25 cellular contexts compared by ENCODE assay signal in genomic region chr4:82968972-82969371, GRCh38. TPM values are rescaled to one million over a fixed set of nuclear protein-coding genes. Genes with fewer than 3 reads are reported as not detected.
DNase-seq lines count a peak whose midpoint lies in the region; ATAC-seq and TF ChIP-seq lines count a peak whose summit lies in the region.
"Had no signal": no experiment of that assay in that cellular context is flagged by ENCODE, and none has a peak within 500 bp of the region (broad histone marks: within the 10 kb centered on the region; RNA-seq: fewer than 3 reads in every experiment).

No MANE protein-coding gene starts in this region.

- H3K9me2 ChIP-seq in DOHH2 (replicated peaks; ENCODE audit: control insufficient read depth, low read length) (no peaks in the 10 kb centered on the region), SU-DHL-6 (replicated peaks; ENCODE audit: insufficient read depth, low read length) (no peaks in the 10 kb centered on the region)

- H3K27ac Mint-ChIP-seq in Caco-2 (ENCODE audit: unreplicated experiment), result no peak overlapping the region
- H3K27ac Mint-ChIP-seq: activated CD4-positive, alpha-beta T cell treated with anti-CD3 and anti-CD28 coated beads, Interleukin-2, amount 10 ng/mL, durations not matched to agents 24 days and 14 days; stimulated activated naive B cell treated with anti-CD40 and anti-IgM and Interleukin-4, amounts not matched to agents 10 μg/mL and 1 μg/mL and 100 μg/mL, for 72 hours had no signal

- H3K9me3 ChIP-seq in DOHH2 (ENCODE audit: control insufficient read depth, insufficient read depth, low read length) (no peaks in the 10 kb centered on the region), SU-DHL-6 (ENCODE audit: insufficient read depth, low read length) (no peaks in the 10 kb centered on the region), Caco-2 (no peaks in the 10 kb centered on the region), Peyer's patch (no peaks in the 10 kb centered on the region)
- H3K9me3 ChIP-seq: heart right ventricle, testis had no signal

- H3K9me3 Mint-ChIP-seq in Caco-2 (ENCODE audit: unreplicated experiment), result no peaks in the 10 kb centered on the region
- H3K9me3 Mint-ChIP-seq: activated CD4-positive, alpha-beta T cell treated with anti-CD3 and anti-CD28 coated beads, Interleukin-2, amount 10 ng/mL, durations not matched to agents 24 days and 14 days; IgD-negative memory B cell; neural crest cell had no signal

- H3K4me3 Mint-ChIP-seq in Caco-2 (ENCODE audit: unreplicated experiment), result no peak overlapping the region
- H3K4me3 Mint-ChIP-seq: activated CD4-positive, alpha-beta T cell treated with anti-CD3 and anti-CD28 coated beads, Interleukin-2, amount 10 ng/mL, durations not matched to agents 24 days and 14 days; neural crest cell; stimulated activated naive B cell treated with anti-CD40 and anti-IgM and Interleukin-4, amounts not matched to agents 10 μg/mL and 1 μg/mL and 100 μg/mL, for 72 hours had no signal

- TF ChIP-seq CTCF in DOHH2 (IDR thresholded peaks at IDR 0.05; ENCODE audit: low read depth, low read length, poor library complexity, severe bottlenecking), result no peak
- no peak for TF ChIP-seq CTCF in SU-DHL-6 (IDR thresholded peaks at IDR 0.05; ENCODE audit: insufficient read depth, low read length, poor library complexity, severe bottlenecking)
- TF ChIP-seq CTCF in Caco-2 (IDR thresholded peaks at IDR 0.05; ENCODE audit: insufficient read depth in 1 of 2, low read depth in 1 of 2, low read length in 1 of 2, severe bottlenecking in 1 of 2, unreplicated experiment in 1 of 2), result no peak
- TF ChIP-seq CTCF in Peyer's patch (IDR thresholded peaks at IDR 0.05), result no peak

- H3K4me3 ChIP-seq in DOHH2 (ENCODE audit: low read length), result peak overlapping the region; percentile 52
- peak overlapping the region; percentile 7 for H3K4me3 ChIP-seq in SU-DHL-6 (ENCODE audit: insufficient read depth, low read length, poor library complexity, severe bottlenecking)
- H3K4me3 ChIP-seq in Caco-2 (ENCODE audit: low read depth, low read length), result no peak overlapping the region
- H3K4me3 ChIP-seq in Peyer's patch, result no peak overlapping the region
- H3K4me3 ChIP-seq: BLaER1, heart right ventricle, PC-9, testis had no signal

- peaks cover 37% of the 10 kb centered on the region for H3K36me3 Mint-ChIP-seq in Caco-2 (ENCODE audit: insufficient read depth, unreplicated experiment)

- no peak overlapping the region for H2AFZ ChIP-seq in SU-DHL-6 (ENCODE audit: low read depth, low read length, severe bottlenecking)
- H2AFZ ChIP-seq: PC-9 had no signal

- H3K36me3 ChIP-seq in DOHH2 (ENCODE audit: control insufficient read depth, low read length) (peaks cover 65% of the 10 kb centered on the region), SU-DHL-6 (ENCODE audit: low read length) (no peaks in the 10 kb centered on the region), Caco-2 (ENCODE audit: control insufficient read depth, insufficient read depth, low read length) (no peaks in the 10 kb centered on the region), Peyer's patch (peaks cover 0 to 3% (median 0%) of the 10 kb centered on the region in 3 donors)

- intact Hi-C loops in Caco-2 (cut with micrococcal nuclease; ENCODE audit: unreplicated experiment), result no loop called here

- H3K4me2 ChIP-seq in DOHH2 (ENCODE audit: low read length) (peak overlapping the region; percentile 65), SU-DHL-6 (ENCODE audit: low read depth, low read length, poor library complexity, severe bottlenecking) (peak overlapping the region; percentile 61)
- H3K4me2 ChIP-seq: BLaER1, PC-9 had no signal

- H3K27me3 Mint-ChIP-seq in Caco-2 (ENCODE audit: insufficient read depth, unreplicated experiment), result no peaks in the 10 kb centered on the region
- H3K27me3 Mint-ChIP-seq: activated CD4-positive, alpha-beta T cell treated with anti-CD3 and anti-CD28 coated beads, Interleukin-2, amount 10 ng/mL, durations not matched to agents 24 days and 14 days; IgD-negative memory B cell; stimulated activated naive B cell treated with anti-CD40 and anti-IgM and Interleukin-4, amounts not matched to agents 10 μg/mL and 1 μg/mL and 100 μg/mL, for 72 hours had no signal

- H3K4me1 Mint-ChIP-seq in Caco-2 (ENCODE audit: low read depth, unreplicated experiment), result no peaks in the 10 kb centered on the region
- H3K4me1 Mint-ChIP-seq: neural crest cell; stimulated activated naive B cell treated with anti-CD40 and anti-IgM and Interleukin-4, amounts not matched to agents 10 μg/mL and 1 μg/mL and 100 μg/mL, for 72 hours had no signal

- no peaks in the 10 kb centered on the region for H3F3A ChIP-seq in DOHH2 (ENCODE audit: control insufficient read depth, insufficient read depth)
- peaks cover 9% of the 10 kb centered on the region; the same call in 1 of the 2 replicates for H3F3A ChIP-seq in SU-DHL-6 (ENCODE audit: insufficient read depth)

- POLR2A ChIA-PET in Caco-2 (lab: Charles Lee), result no interaction called here

- no TSS peak for BruUV-seq in Caco-2 (replicated peaks; lab: Mats Ljungman, UMichigan)

- no peak for TF ChIP-seq POLR2A in Peyer's patch (IDR thresholded peaks at IDR 0.05)

- ATAC-seq in GM18868 (IDR thresholded peaks at IDR 0.05; ENCODE audit: unreplicated experiment), result peak; percentile 89
- ATAC-seq in HG02763 (IDR thresholded peaks at IDR 0.05; ENCODE audit: unreplicated experiment), result peak; percentile 60
- ATAC-seq in GM19467 (IDR thresholded peaks at IDR 0.05; ENCODE audit: unreplicated experiment), result no peak
- ATAC-seq in HG03439 (IDR thresholded peaks at IDR 0.05; ENCODE audit: unreplicated experiment), result no peak
- ATAC-seq: heart right ventricle; left lobe of liver; stimulated activated naive B cell treated with anti-CD40 and anti-IgM and Interleukin-4, amounts not matched to agents 10 μg/mL and 1 μg/mL and 100 μg/mL, for 72 hours had no signal

- DNase-seq in Caco-2 (no peak), Peyer's patch (no peak)
- DNase-seq: activated CD4-positive, alpha-beta T cell treated with anti-CD3 and anti-CD28 coated beads, Interleukin-2, amount 10 ng/mL, durations not matched to agents 24 days and 14 days; activated gamma-delta T cell treated with Interleukin-2 at 50 U/mL for 16 hours; amniotic stem cell; dermis blood vessel endothelial cell; heart right ventricle; midbrain; MM.1S; NCI-H1436 treated with DMSO at 0.1 percent for 48 hours; NCI-H748 treated with DMSO at 0.1 percent for 48 hours; PC-9; stimulated activated CD4-positive, alpha-beta T cell treated with anti-CD3 and anti-CD28 coated beads, Interleukin-1b, Interleukin-23, amount 100 ng/mL, for 48 hours; stimulated activated naive B cell treated with anti-CD40 and anti-IgM and Interleukin-4, amounts not matched to agents 10 μg/mL and 1 μg/mL and 100 μg/mL, for 72 hours; testis had no signal

- H3K9ac ChIP-seq in SU-DHL-6 (ENCODE audit: low read length), result peak overlapping the region; percentile 5; the same call in 1 of the 2 replicates
- H3K9ac ChIP-seq: BLaER1 had no signal

- H3K27ac ChIP-seq in DOHH2 (ENCODE audit: low read depth, low read length) (peak overlapping the region; percentile 67), SU-DHL-6 (ENCODE audit: low read depth, low read length) (peak overlapping the region; percentile 86), Peyer's patch (no peak overlapping the region)
- H3K27ac ChIP-seq: BLaER1, heart right ventricle, PC-9, testis had no signal

- peaks cover 6% of the 10 kb centered on the region; the same call in 1 of the 2 replicates for H3K79me2 ChIP-seq in DOHH2 (ENCODE audit: control insufficient read depth, low read length)
- H3K79me2 ChIP-seq in SU-DHL-6 (ENCODE audit: insufficient read depth, low read length), result peaks cover 5% of the 10 kb centered on the region; the same call in 1 of the 2 replicates

- H3K4me1 ChIP-seq in DOHH2 (ENCODE audit: control insufficient read depth, low read length) (peaks cover 36% of the 10 kb centered on the region), Caco-2 (no peaks in the 10 kb centered on the region), Peyer's patch (no peaks in the 10 kb centered on the region)
- H3K4me1 ChIP-seq: BLaER1, heart right ventricle, testis had no signal

- CTCF ChIA-PET in Caco-2 (lab: Charles Lee), result no interaction called here

- H4K20me1 ChIP-seq in DOHH2 (ENCODE audit: control insufficient read depth, insufficient read depth, low read depth, low read length), result no peaks in the 10 kb centered on the region
- H4K20me1 ChIP-seq in SU-DHL-6 (ENCODE audit: low read depth, low read length), result no peaks in the 10 kb centered on the region
- H4K20me1 ChIP-seq: BLaER1 had no signal

- no peaks in the 10 kb centered on the region for H3K27me3 ChIP-seq in DOHH2 (ENCODE audit: control insufficient read depth, low read length)
- no peaks in the 10 kb centered on the region for H3K27me3 ChIP-seq in SU-DHL-6 (ENCODE audit: low read length)
- H3K27me3 ChIP-seq in Caco-2 (replicated peaks; ENCODE audit: control insufficient read depth, insufficient read depth, low read length), result no peaks in the 10 kb centered on the region
- H3K27me3 ChIP-seq in Peyer's patch, result no peaks in the 10 kb centered on the region
- H3K27me3 ChIP-seq: BLaER1, heart right ventricle, testis had no signal

RNA-seq across cellular contexts. Expression of gene LIN54, which starts 41.7 kb away (rescaled TPM):
- total RNA-seq in Caco-2 (2022) (27.6 and 29.6 TPM in 2 replicates), Peyer's patch (10 to 100 TPM in 1 of 4 donors, 1 to 10 TPM in 3; 8.7 to 13.0 (median 9.4) TPM)

Comparison
In these comparisons a context has a peak if more than half of its experiments do, and no peak if none do; other contexts are left out.
1. H3K27ac ChIP-seq: peak in DOHH2 (single experiment) and SU-DHL-6 (single experiment); none in Peyer's patch (0 of 4).
2. H3K4me3 ChIP-seq: peak in DOHH2 (single experiment) and SU-DHL-6 (single experiment); none in Caco-2 (single experiment) and Peyer's patch (0 of 4).
3. ATAC-seq: peak in GM18868 (single experiment) and HG02763 (single experiment); none in GM19467 (single experiment) and HG03439 (single experiment).